27 cellular contexts compared by ENCODE assay signal in the genomic region with DNA sequence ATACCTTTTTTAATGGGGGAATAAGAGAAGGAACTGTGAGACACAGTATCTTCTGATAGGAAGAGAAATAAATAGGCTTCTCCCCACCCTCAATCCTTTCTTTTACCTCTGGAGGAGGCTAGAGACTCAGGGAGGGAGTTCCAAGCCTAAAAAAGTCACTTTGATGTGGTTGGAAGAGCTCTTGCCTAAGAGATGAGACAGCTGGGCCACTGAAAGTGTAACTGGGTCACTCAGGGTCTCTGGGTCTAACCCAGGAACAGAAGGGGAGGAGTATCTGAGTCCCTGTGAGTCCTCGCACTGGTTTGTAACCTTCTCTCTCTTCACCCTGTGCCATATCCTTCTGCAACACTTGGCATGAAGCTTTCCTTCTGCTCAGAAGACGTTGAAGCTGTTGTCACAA.
"Had no signal": no experiment of that assay in that cellular context is flagged by ENCODE, and none has a peak within 500 bp of the region (broad histone marks: within the 10 kb centered on the region; RNA-seq: fewer than 3 reads in every experiment).

No MANE protein-coding gene starts in this region.

- H3K27me3 ChIP-seq: cardiac muscle cell had no signal

- DNase-seq: activated CD4-positive, alpha-beta memory T cell treated with anti-CD3 and anti-CD28 coated beads for 36 hours; activated CD4-positive, alpha-beta T cell treated with anti-CD3 and anti-CD28 coated beads, Interleukin-2, amount 10 ng/mL, durations not matched to agents 7 days and 5 days; activated CD4-positive, CD25-positive, alpha-beta regulatory T cell; activated CD8-positive, alpha-beta memory T cell treated with anti-CD3 and anti-CD28 coated beads for 24 hours; activated gamma-delta T cell; activated naive CD4-positive, alpha-beta T cell treated with anti-CD3 and anti-CD28 coated beads for 36 hours; activated T-cell treated with anti-CD3 and anti-CD28 coated beads, Interleukin-2, amount 50 U/mL, for 4 hours; amygdala; Kasumi-1; NCI-H1048; NCI-H146; NCI-H1930; NCI-H2171; NCI-H226; NCI-H526; NCI-H774; OCI-M1; RPMI8226; T-cell; T-helper 2 cell; T1000 had no signal

- H3K4me3 ChIP-seq: cardiac muscle cell, K562, SK-N-MC had no signal

- ATAC-seq: activated T-cell treated with anti-CD3 and anti-CD28 coated beads, Interleukin-2, amount 50 U/mL, for 4 hours; K562; Panc1; T-cell had no signal

- H3K36me3 ChIP-seq: cardiac muscle cell had no signal

- FAIRE-seq: astrocyte, K562, TTC549 had no signal

- H3K27ac ChIP-seq: cardiac muscle cell, SK-N-MC had no signal
